In genomic region chr14:21669284-21669683, GRCh38 we compare ENCODE assay signal across 38 cellular contexts. TPM values are rescaled to one million over a fixed set of nuclear protein-coding genes. Genes with fewer than 3 reads are reported as not detected.
"Had no signal": no experiment of that assay in that cellular context is flagged by ENCODE, and none has a peak within 500 bp of the region (broad histone marks: within the 10 kb centered on the region; RNA-seq: fewer than 3 reads in every experiment).

No MANE protein-coding gene starts in this region.

- H3K36me3 Mint-ChIP-seq: activated CD8-positive, alpha-beta memory T cell treated with anti-CD3 and anti-CD28 coated beads, Interleukin-2, amount 10 ng/mL, durations not matched to agents 7 days and 5 days; activated naive CD4-positive, alpha-beta T cell treated with anti-CD3 and anti-CD28 coated beads, Interleukin-2, amount 10 ng/mL, durations not matched to agents 7 days and 5 days; activated naive CD8-positive, alpha-beta T cell; brain; T-cell had no signal

- H3K27ac Mint-ChIP-seq: activated CD4-positive, alpha-beta memory T cell treated with anti-CD3 and anti-CD28 coated beads, Interleukin-2, amount 10 ng/mL, durations not matched to agents 7 days and 5 days; activated CD8-positive, alpha-beta memory T cell treated with anti-CD3 and anti-CD28 coated beads, Interleukin-2, amount 10 ng/mL, durations not matched to agents 7 days and 5 days; activated naive CD4-positive, alpha-beta T cell treated with anti-CD3 and anti-CD28 coated beads, Interleukin-2, amount 10 ng/mL, durations not matched to agents 7 days and 5 days; activated naive CD8-positive, alpha-beta T cell; activated naive CD8-positive, alpha-beta T cell treated with anti-CD3 and anti-CD28 coated beads, Interleukin-2, amount 50 U/mL, for 24 hours; brain; T-cell; T-helper 17 cell had no signal

- DNase-seq: activated CD4-positive, alpha-beta memory T cell treated with anti-CD3 and anti-CD28 coated beads, Interleukin-2, amount 10 ng/mL, durations not matched to agents 7 days and 5 days; activated CD4-positive, alpha-beta T cell treated with anti-CD3 and anti-CD28 coated beads for 1 hour; activated CD4-positive, alpha-beta T cell treated with anti-CD3 and anti-CD28 coated beads for 48 hours; activated CD4-positive, CD25-positive, alpha-beta regulatory T cell; activated CD8-positive, alpha-beta memory T cell treated with anti-CD3 and anti-CD28 coated beads for 24 hours; activated CD8-positive, alpha-beta memory T cell treated with anti-CD3 and anti-CD28 coated beads, Interleukin-2, amount 10 ng/mL, durations not matched to agents 7 days and 5 days; activated CD8-positive, alpha-beta memory T cell treated with anti-CD3 and anti-CD28 coated beads, Interleukin-2, amount 50 U/mL, for 48 hours; activated effector memory CD4-positive, alpha-beta T cell treated with Interleukin-2 at 50 U/mL for 16 hours; activated naive CD4-positive, alpha-beta T cell treated with anti-CD3 and anti-CD28 coated beads, Interleukin-2, amount 10 ng/mL, durations not matched to agents 7 days and 5 days; activated naive CD8-positive, alpha-beta T cell treated with anti-CD3 and anti-CD28 coated beads, Interleukin-2, amount 50 U/mL, for 24 hours; activated T-cell treated with anti-CD3 and anti-CD28 coated beads, Interleukin-2, amount 50 U/mL, for 48 hours; anterior cingulate cortex; caudate nucleus; cerebellar nuclear complex; NCI-H1048; NCI-H1105 treated with DMSO at 0.1 percent for 48 hours; NCI-H1436; NCI-H1694; NCI-H1930; NCI-H2081 treated with DMSO at 0.1 percent for 48 hours; NCI-H226; NCI-H510A; NCI-H526; NCI-H748 treated with DMSO at 0.1 percent for 48 hours; NK-92 treated with Interleukin-12 subunit alpha and Interleukin-12 subunit beta, amount 100 ng/mL, for 24 hours; PC-3; Peyer's patch; RPMI8226; SHP77 treated with DMSO at 0.1 percent for 48 hours; T-cell; T-helper 17 cell; WERI-Rb-1 had no signal

- H3K9me3 Mint-ChIP-seq: activated CD4-positive, alpha-beta memory T cell treated with anti-CD3 and anti-CD28 coated beads, Interleukin-2, amount 10 ng/mL, durations not matched to agents 7 days and 5 days; activated naive CD4-positive, alpha-beta T cell treated with anti-CD3 and anti-CD28 coated beads, Interleukin-2, amount 10 ng/mL, durations not matched to agents 7 days and 5 days; activated naive CD8-positive, alpha-beta T cell treated with anti-CD3 and anti-CD28 coated beads, Interleukin-2, amount 50 U/mL, for 24 hours; brain; T-cell had no signal

- H3K4me3 Mint-ChIP-seq: activated CD4-positive, alpha-beta memory T cell treated with anti-CD3 and anti-CD28 coated beads, Interleukin-2, amount 10 ng/mL, durations not matched to agents 7 days and 5 days; activated CD8-positive, alpha-beta memory T cell treated with anti-CD3 and anti-CD28 coated beads, Interleukin-2, amount 10 ng/mL, durations not matched to agents 7 days and 5 days; activated naive CD4-positive, alpha-beta T cell treated with anti-CD3 and anti-CD28 coated beads, Interleukin-2, amount 10 ng/mL, durations not matched to agents 7 days and 5 days; activated naive CD8-positive, alpha-beta T cell; activated naive CD8-positive, alpha-beta T cell treated with anti-CD3 and anti-CD28 coated beads, Interleukin-2, amount 50 U/mL, for 24 hours; brain; T-cell; T-helper 17 cell had no signal

- H3K4me1 Mint-ChIP-seq: activated CD4-positive, alpha-beta memory T cell treated with anti-CD3 and anti-CD28 coated beads, Interleukin-2, amount 10 ng/mL, durations not matched to agents 7 days and 5 days; activated CD8-positive, alpha-beta memory T cell treated with anti-CD3 and anti-CD28 coated beads, Interleukin-2, amount 10 ng/mL, durations not matched to agents 7 days and 5 days; activated naive CD4-positive, alpha-beta T cell treated with anti-CD3 and anti-CD28 coated beads, Interleukin-2, amount 10 ng/mL, durations not matched to agents 7 days and 5 days; activated naive CD8-positive, alpha-beta T cell treated with anti-CD3 and anti-CD28 coated beads, Interleukin-2, amount 50 U/mL, for 24 hours; brain; T-cell had no signal

- ATAC-seq: activated CD8-positive, alpha-beta memory T cell treated with anti-CD3 and anti-CD28 coated beads, Interleukin-2, amount 10 ng/mL, durations not matched to agents 7 days and 5 days; activated naive CD8-positive, alpha-beta T cell treated with anti-CD3 and anti-CD28 coated beads, Interleukin-2, amount 50 U/mL, for 24 hours; PC-3; SK-N-SH treated with all-trans-retinoic acid at 6 μM for 48 hours; T-cell; T-helper 17 cell had no signal

RNA-seq across cellular contexts. Expression of gene OR4E1, which starts 4.3 kb away (rescaled TPM):
- total RNA-seq: activated CD8-positive, alpha-beta memory T cell treated with anti-CD3 and anti-CD28 coated beads, Interleukin-2, amount 10 ng/mL, durations not matched to agents 7 days and 5 days; bronchial epithelial cell; MCF 10A; PC-3; Peyer's patch; SK-MEL-5 had no signal

RNA-seq across cellular contexts. Expression of gene OR4E2, which starts 15.6 kb away (rescaled TPM):
- total RNA-seq: activated CD8-positive, alpha-beta memory T cell treated with anti-CD3 and anti-CD28 coated beads, Interleukin-2, amount 10 ng/mL, durations not matched to agents 7 days and 5 days; bronchial epithelial cell; MCF 10A; PC-3; Peyer's patch; SK-MEL-5; T-helper 17 cell had no signal

RNA-seq across cellular contexts. Expression of gene OR10G2, which starts 34.5 kb away (rescaled TPM):
- total RNA-seq: activated CD4-positive, alpha-beta memory T cell treated with anti-CD3 and anti-CD28 coated beads, Interleukin-2, amount 10 ng/mL, durations not matched to agents 7 days and 5 days; activated CD8-positive, alpha-beta memory T cell treated with anti-CD3 and anti-CD28 coated beads, Interleukin-2, amount 10 ng/mL, durations not matched to agents 7 days and 5 days; bronchial epithelial cell; MCF 10A; PC-3; Peyer's patch; SK-MEL-5; T-cell; T-helper 17 cell had no signal
